Comparison of ENCODE assay signal across 10 cellular contexts in genomic region chrX:124098089-124098488, GRCh38.
DNase-seq lines count a peak whose midpoint lies in the region; ATAC-seq and TF ChIP-seq lines count a peak whose summit lies in the region.
"Had no signal": no experiment of that assay in that cellular context is flagged by ENCODE, and none has a peak within 500 bp of the region (broad histone marks: within the 10 kb centered on the region; RNA-seq: fewer than 3 reads in every experiment).

No MANE protein-coding gene starts in this region.

- H3K4me2 ChIP-seq in neural progenitor cell, result no peak overlapping the region

- CTCF ChIA-PET in AG04449 (lab: Yijun Ruan, JAX), result interaction anchor here (0.6 to 2.5 kb wide), 4 partner anchors 8 to 17 kb away, joined by 3 to 9 read pairs (median 3); no protein-coding TSS in a partner anchor

- H3K9ac ChIP-seq in neural progenitor cell, result no peak overlapping the region

- peak; percentile 19 for TF ChIP-seq CTCF in AG04449 (IDR thresholded peaks at IDR 0.05; ENCODE audit: insufficient read depth, low read length, missing control alignments)
- TF ChIP-seq CTCF in GM10266 (IDR thresholded peaks at IDR 0.05; ENCODE audit: control insufficient read depth, insufficient read depth, low read depth, missing control alignments), result peak; percentile 21
- peak; percentile 62 for TF ChIP-seq CTCF in neural progenitor cell (IDR thresholded peaks at IDR 0.05)

- H3K4me1 ChIP-seq in neural progenitor cell, result no peaks in the 10 kb centered on the region
- H3K4me1 ChIP-seq: HAP-1 had no signal

- no peaks in the 10 kb centered on the region for H4K20me1 ChIP-seq in neural progenitor cell (ENCODE audit: low read depth)

- H3K27ac Mint-ChIP-seq in neural progenitor cell, result no peak overlapping the region
- no peak overlapping the region for H3K27ac Mint-ChIP-seq in stimulated activated naive CD8-positive, alpha-beta T cell treated with anti-CD3 and anti-CD28 coated beads, Interleukin-15, amount 100 ng/mL, for 72 hours
- H3K27ac Mint-ChIP-seq: stimulated activated naive CD8-positive, alpha-beta T cell treated with anti-CD3 and anti-CD28 coated beads, Interleukin-15, Interleukin-2, amounts not matched to agents 100 ng/mL and 50 ng/mL, for 24 hours had no signal

- H3K36me3 Mint-ChIP-seq in neural progenitor cell, result peaks cover 28% of the 10 kb centered on the region

- no peaks in the 10 kb centered on the region for H3K79me2 ChIP-seq in neural progenitor cell (ENCODE audit: low read depth)

- H3K4me3 ChIP-seq in AG04449 (ENCODE audit: low read depth, low read length) (no peak overlapping the region), neural progenitor cell (no peak overlapping the region)
- H3K4me3 ChIP-seq: HAP-1 had no signal

- H3K27ac ChIP-seq in neural progenitor cell, result no peak overlapping the region

- H3K27me3 Mint-ChIP-seq in neural progenitor cell (ENCODE audit: insufficient read depth, low read depth), result no peaks in the 10 kb centered on the region
- no peaks in the 10 kb centered on the region for H3K27me3 Mint-ChIP-seq in stimulated activated naive CD8-positive, alpha-beta T cell treated with anti-CD3 and anti-CD28 coated beads, Interleukin-15, amount 100 ng/mL, for 72 hours
- H3K27me3 Mint-ChIP-seq: stimulated activated naive CD8-positive, alpha-beta T cell treated with anti-CD3 and anti-CD28 coated beads, Interleukin-15, Interleukin-2, amounts not matched to agents 100 ng/mL and 50 ng/mL, for 24 hours had no signal

- peaks cover 11% of the 10 kb centered on the region for H3K36me3 ChIP-seq in neural progenitor cell

- DNase-seq in AG04449 (ENCODE audit: low read depth, low spot score), result no peak
- no peak for DNase-seq in GM10266 (ENCODE audit: extremely low spot score)
- peak; percentile 2 for DNase-seq in NCI-H526 treated with DMSO at 0.1 percent for 48 hours (lab: John Stamatoyannopoulos, UW)
- DNase-seq in dedifferentiated amniotic fluid mesenchymal stem cell (ENCODE audit: extremely low spot score), result peak; percentile 47
- peak; percentile 39 for DNase-seq in neural progenitor cell (ENCODE audit: low spot score)
- no peak for DNase-seq in stimulated activated naive CD8-positive, alpha-beta T cell treated with anti-CD3 and anti-CD28 coated beads, Interleukin-15, amount 100 ng/mL, for 72 hours
- DNase-seq in stimulated activated CD4-positive, alpha-beta T cell treated with anti-CD3 and anti-CD28 coated beads, Interleukin-15, amount 100 ng/mL, for 24 hours, result no peak

- no peaks in the 10 kb centered on the region for H3K4me1 Mint-ChIP-seq in neural progenitor cell
- H3K4me1 Mint-ChIP-seq in stimulated activated naive CD8-positive, alpha-beta T cell treated with anti-CD3 and anti-CD28 coated beads, Interleukin-15, amount 100 ng/mL, for 72 hours, result no peaks in the 10 kb centered on the region

- peaks cover 7% of the 10 kb centered on the region for H3F3A ChIP-seq in neural progenitor cell (ENCODE audit: low read depth)

- peaks cover 6% of the 10 kb centered on the region for H3K9me3 ChIP-seq in neural progenitor cell (ENCODE audit: low read depth)
- H3K9me3 ChIP-seq: HAP-1 had no signal

- POLR2A ChIA-PET in AG04449 (lab: Yijun Ruan, JAX), result no interaction called here

- no peak overlapping the region for H2AFZ ChIP-seq in neural progenitor cell (replicated peaks)

- no peaks in the 10 kb centered on the region for H3K27me3 ChIP-seq in neural progenitor cell

- H3K4me3 Mint-ChIP-seq in neural progenitor cell, result no peak overlapping the region
- no peak overlapping the region for H3K4me3 Mint-ChIP-seq in stimulated activated naive CD8-positive, alpha-beta T cell treated with anti-CD3 and anti-CD28 coated beads, Interleukin-15, amount 100 ng/mL, for 72 hours
- H3K4me3 Mint-ChIP-seq: stimulated activated naive CD8-positive, alpha-beta T cell treated with anti-CD3 and anti-CD28 coated beads, Interleukin-15, Interleukin-2, amounts not matched to agents 100 ng/mL and 50 ng/mL, for 24 hours had no signal

- H3K9me3 Mint-ChIP-seq in neural progenitor cell, result no peaks in the 10 kb centered on the region
- no peaks in the 10 kb centered on the region for H3K9me3 Mint-ChIP-seq in stimulated activated naive CD8-positive, alpha-beta T cell treated with anti-CD3 and anti-CD28 coated beads, Interleukin-15, amount 100 ng/mL, for 72 hours
- H3K9me3 Mint-ChIP-seq: stimulated activated naive CD8-positive, alpha-beta T cell treated with anti-CD3 and anti-CD28 coated beads, Interleukin-15, Interleukin-2, amounts not matched to agents 100 ng/mL and 50 ng/mL, for 24 hours had no signal

- no peak for ATAC-seq in HG02973 (IDR thresholded peaks at IDR 0.05; ENCODE audit: unreplicated experiment)
- ATAC-seq in stimulated activated naive CD8-positive, alpha-beta T cell treated with anti-CD3 and anti-CD28 coated beads, Interleukin-15, amount 100 ng/mL, for 72 hours, result no peak

Comparison
In these comparisons a context has a peak if more than half of its experiments do, and no peak if none do; other contexts are left out.
1. DNase-seq: peak in NCI-H526 treated with DMSO at 0.1 percent for 48 hours (single experiment), dedifferentiated amniotic fluid mesenchymal stem cell (single experiment) and neural progenitor cell (single experiment); none in AG04449 (single experiment), GM10266 (single experiment), stimulated activated naive CD8-positive, alpha-beta T cell treated with anti-CD3 and anti-CD28 coated beads, Interleukin-15, amount 100 ng/mL, for 72 hours (0 of 2) and stimulated activated CD4-positive, alpha-beta T cell treated with anti-CD3 and anti-CD28 coated beads, Interleukin-15, amount 100 ng/mL, for 24 hours (single experiment).
2. Peak in every context shown above with its lines, with median percentiles within 50 percentile points of each other: CTCF ChIP-seq.